ENCODE assay signal across 8 cellular contexts in the genomic region with DNA sequence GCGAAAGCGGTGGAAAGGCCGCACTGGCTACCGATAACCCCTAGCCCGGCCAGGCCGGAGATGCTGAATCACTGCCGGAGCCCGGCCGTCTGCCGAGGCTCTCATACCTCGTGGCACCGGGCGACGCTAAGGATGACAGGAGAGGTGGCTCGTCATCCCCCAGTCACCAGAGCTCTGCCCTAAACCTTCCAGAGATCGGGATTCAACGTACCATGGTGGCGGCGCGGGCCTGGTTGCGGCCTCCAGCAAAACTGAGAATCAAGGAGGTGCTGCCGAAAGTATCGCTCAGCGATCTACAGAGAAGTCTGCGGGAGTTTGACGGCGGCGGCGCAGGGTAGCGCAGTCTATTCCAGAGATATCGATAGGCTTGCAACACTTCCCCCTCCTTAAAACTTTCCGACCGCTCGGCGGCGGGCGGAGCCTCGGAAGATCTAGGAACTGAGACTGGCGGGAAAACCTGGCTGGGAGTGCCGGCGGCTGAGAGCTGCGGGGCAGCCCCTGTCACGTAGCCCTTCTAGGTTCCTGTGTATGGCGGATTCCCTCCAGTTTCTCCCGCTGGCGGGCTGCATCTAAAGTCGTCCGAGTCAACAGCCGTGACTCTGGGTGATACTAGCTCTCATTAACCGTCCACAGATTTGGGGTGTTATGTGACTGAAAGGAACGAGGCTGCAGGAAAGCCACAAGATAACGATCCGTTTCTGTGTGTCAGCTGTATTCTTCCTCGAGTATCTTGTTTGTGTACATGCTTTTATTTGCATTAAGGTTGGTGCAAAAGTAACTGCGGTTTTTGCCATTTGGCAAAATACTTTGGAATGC. TPM values are rescaled to one million over a fixed set of nuclear protein-coding genes. Genes with fewer than 3 reads are reported as not detected.
DNase-seq lines count a peak whose midpoint lies in the region; ATAC-seq and TF ChIP-seq lines count a peak whose summit lies in the region.

A gene (minus strand): TSS at position 301 of the 816 bp plus-strand sequence. CDS start 87 bp downstream, at position 214.

- TF ChIP-seq CTCF in omental fat pad (IDR thresholded peaks at IDR 0.05) (no peak), testis (IDR thresholded peaks at IDR 0.05) (peak; percentile 19 to 77 (median 60))

- H3K9me3 Mint-ChIP-seq in activated naive CD4-positive, alpha-beta T cell treated with anti-CD3 and anti-CD28 coated beads, Interleukin-2, amount 50 U/mL, for 24 hours, result no peaks in the 10 kb centered on the region

- intact Hi-C loops in testis (cut with DNase I; ENCODE audit: low total_unique reads), result no loop called here

- H3K9me3 ChIP-seq in testis, result no peaks in the 10 kb centered on the region

- H3K4me3 Mint-ChIP-seq in activated naive CD4-positive, alpha-beta T cell treated with anti-CD3 and anti-CD28 coated beads, Interleukin-2, amount 50 U/mL, for 24 hours, result peak within 1 kb of the TSS; percentile 99

- peak within 1 kb of the TSS; percentile 94 for H3K4me3 ChIP-seq in GM08714 (ENCODE audit: low read length)
- peak within 1 kb of the TSS; percentile 86 to 94 for H3K4me3 ChIP-seq in testis

- H3K4me1 ChIP-seq in testis, result peaks cover 17% of the 10 kb centered on the region

- H3K36me3 ChIP-seq in testis (ENCODE audit: low read depth, missing control alignments), result no peaks in the 10 kb centered on the region

- H3K27me3 ChIP-seq in testis, result no peaks in the 10 kb centered on the region

- TF ChIP-seq POLR2A in testis (IDR thresholded peaks at IDR 0.05), result no peak

- ATAC-seq in HG02588 (IDR thresholded peaks at IDR 0.05; ENCODE audit: unreplicated experiment) (peak; percentile 92), SK-N-SH treated with all-trans-retinoic acid at 6 μM for 48 hours (peak; percentile 97), omental fat pad (ENCODE audit: low FRiP score) (peak; percentile 98)

- peak within 1 kb of the TSS; percentile 97 for H3K27ac Mint-ChIP-seq in activated naive CD4-positive, alpha-beta T cell treated with anti-CD3 and anti-CD28 coated beads, Interleukin-2, amount 50 U/mL, for 24 hours

- WGBS in testis, 2 donors, result 1% methylated on average over 35 to 54 of the region's 55 CpGs

- peak; percentile 92 for DNase-seq in NCI-H1092 (lab: John Stamatoyannopoulos, UW)
- DNase-seq in glomerular endothelial cell (ENCODE audit: extremely low read depth, low read depth, low spot score), result peak; percentile 55
- DNase-seq in omental fat pad (ENCODE audit: low spot score), result peak; percentile 79
- peak; percentile 98 for DNase-seq in testis

- peaks cover 15% of the 10 kb centered on the region for H3K36me3 Mint-ChIP-seq in activated naive CD4-positive, alpha-beta T cell treated with anti-CD3 and anti-CD28 coated beads, Interleukin-2, amount 50 U/mL, for 24 hours

- H3K27ac ChIP-seq in testis, result peak within 1 kb of the TSS; percentile 87 to 93

- peaks cover 33% of the 10 kb centered on the region for H3K4me1 Mint-ChIP-seq in activated naive CD4-positive, alpha-beta T cell treated with anti-CD3 and anti-CD28 coated beads, Interleukin-2, amount 50 U/mL, for 24 hours

- no peaks in the 10 kb centered on the region for H3K27me3 Mint-ChIP-seq in activated naive CD4-positive, alpha-beta T cell treated with anti-CD3 and anti-CD28 coated beads, Interleukin-2, amount 50 U/mL, for 24 hours

TF ChIP-seq in SK-N-SH treated with all-trans-retinoic acid at 6 μM for 48 hours, 23 proteins besides CTCF, POLR2A, EP300 and RAD21:
- no peak for TF ChIP-seq ZNF70 (CRISPR knock-in tag; IDR thresholded peaks at IDR 0.05)
- TF ChIP-seq, protein P1, sequence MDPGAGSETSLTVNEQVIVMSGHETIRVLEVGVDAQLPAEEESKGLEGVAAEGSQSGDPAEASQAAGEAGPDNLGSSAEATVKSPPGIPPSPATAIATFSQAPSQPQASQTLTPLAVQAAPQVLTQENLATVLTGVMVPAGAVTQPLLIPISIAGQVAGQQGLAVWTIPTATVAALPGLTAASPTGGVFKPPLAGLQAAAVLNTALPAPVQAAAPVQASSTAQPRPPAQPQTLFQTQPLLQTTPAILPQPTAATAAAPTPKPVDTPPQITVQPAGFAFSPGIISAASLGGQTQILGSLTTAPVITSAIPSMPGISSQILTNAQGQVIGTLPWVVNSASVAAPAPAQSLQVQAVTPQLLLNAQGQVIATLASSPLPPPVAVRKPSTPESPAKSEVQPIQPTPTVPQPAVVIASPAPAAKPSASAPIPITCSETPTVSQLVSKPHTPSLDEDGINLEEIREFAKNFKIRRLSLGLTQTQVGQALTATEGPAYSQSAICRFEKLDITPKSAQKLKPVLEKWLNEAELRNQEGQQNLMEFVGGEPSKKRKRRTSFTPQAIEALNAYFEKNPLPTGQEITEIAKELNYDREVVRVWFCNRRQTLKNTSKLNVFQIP (CRISPR knock-in tag; IDR thresholded peaks at IDR 0.05; ENCODE audit: borderline replicate concordance, low read depth), result no peak
- TF ChIP-seq GLIS3 (CRISPR knock-in tag; IDR thresholded peaks at IDR 0.05), result no peak

RNA-seq across cellular contexts. Expression of the gene that starts here (rescaled TPM):
- total RNA-seq in glomerular endothelial cell (152 and 159 TPM in 2 replicates), omental fat pad (100 to 1,000 TPM; 109 to 165 (median 133) TPM), testis (10 to 100 TPM; 74.7 to 95.5 TPM)
- 117 TPM for polyA plus RNA-seq in testis (ENCODE audit: insufficient read depth, low read depth, low replicate concordance)

Comparison
In these comparisons a context has a peak if more than half of its experiments do, and no peak if none do; other contexts are left out.
1. Peak in every context shown above with its lines: DNase-seq, ATAC-seq, H3K4me3 ChIP-seq and H3K27ac ChIP-seq.
2. CTCF ChIP-seq: peak in testis (3 of 3); none in omental fat pad (0 of 3).